Comparison of ENCODE assay signal across 8 cellular contexts in the genomic region with DNA sequence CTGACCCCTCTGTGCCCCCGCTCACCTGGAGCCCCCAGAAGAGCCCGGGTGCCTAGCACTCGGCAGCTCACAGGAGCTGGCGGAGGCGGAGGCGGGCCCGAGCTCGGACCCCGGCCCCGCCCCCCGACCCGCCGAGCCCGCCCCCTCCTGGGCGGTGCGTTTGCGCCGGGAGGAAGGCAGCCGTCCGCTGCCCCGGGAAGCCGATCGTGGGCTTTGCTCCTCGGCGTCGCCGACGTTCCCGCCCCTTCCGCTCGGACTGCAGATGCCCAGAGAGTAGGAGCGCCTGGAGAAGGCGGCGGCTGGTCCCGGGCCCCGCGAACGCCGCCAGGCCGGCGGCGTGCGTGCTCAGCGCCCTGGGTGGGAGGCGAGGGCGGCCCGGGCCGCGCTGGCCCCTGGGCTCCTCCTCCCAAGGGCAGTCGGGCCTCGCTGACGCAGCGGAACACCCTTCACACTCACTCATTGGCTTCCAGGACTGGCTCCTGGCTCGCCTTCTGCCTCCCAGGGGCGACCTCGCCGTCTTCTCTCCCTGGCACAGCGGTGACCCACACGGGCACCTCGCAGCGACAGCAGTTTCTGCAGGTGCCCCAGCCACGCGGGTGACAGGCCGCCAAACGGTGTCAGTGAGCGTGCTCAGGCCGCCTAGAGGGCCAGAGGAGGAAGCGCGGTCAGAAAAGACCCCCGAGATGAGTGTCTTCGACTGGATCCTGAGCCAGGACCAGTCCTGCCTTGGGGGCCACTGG. TPM values are rescaled to one million over a fixed set of nuclear protein-coding genes. Genes with fewer than 3 reads are reported as not detected.
A peak's percentile ranks its signal among the peaks of the same experiment; 100 is the strongest.
DNase-seq lines count a peak whose midpoint lies in the region; ATAC-seq and TF ChIP-seq lines count a peak whose summit lies in the region.

A gene (minus strand): TSS at position 74 of the 740 bp plus-strand sequence. CDS start 415 bp downstream, outside the sequence.

- ATAC-seq in GM21381 (IDR thresholded peaks at IDR 0.05; ENCODE audit: unreplicated experiment), result peak; percentile 75
- ATAC-seq in natural killer cell treated with Interleukin-12 subunit alpha and Interleukin-12 subunit beta and Interleukin-15 and Interleukin-18, amount 100 ng/mL, for 72 hours, result peak; percentile 94

- no peaks in the 10 kb centered on the region for H3K36me3 Mint-ChIP-seq in natural killer cell treated with Interleukin-12 subunit alpha and Interleukin-12 subunit beta and Interleukin-15 and Interleukin-18, amount 100 ng/mL, for 72 hours

- H3K9ac ChIP-seq in HUES64 (ENCODE audit: low read depth, low read length), result peak within 1 kb of the TSS; percentile 70

- H3K9me3 Mint-ChIP-seq in natural killer cell treated with Interleukin-12 subunit alpha and Interleukin-12 subunit beta and Interleukin-15 and Interleukin-18, amount 100 ng/mL, for 72 hours, result no peaks in the 10 kb centered on the region

- no peaks in the 10 kb centered on the region for H3K27me3 Mint-ChIP-seq in natural killer cell treated with Interleukin-12 subunit alpha and Interleukin-12 subunit beta and Interleukin-15 and Interleukin-18, amount 100 ng/mL, for 72 hours

- H3K4me3 ChIP-seq in HUES64 (ENCODE audit: low read length), result peak within 1 kb of the TSS; percentile 77

- peak; percentile 17; the same call in 1 of the 2 replicates for TF ChIP-seq CTCF in RWPE1 (conservative IDR thresholded peaks at IDR 0.05; ENCODE audit: low read depth)

- peaks cover 26% of the 10 kb centered on the region for H3K36me3 ChIP-seq in HUES64 (ENCODE audit: insufficient read depth, low read length)

- peaks cover 10 to 12% of the 10 kb centered on the region in 2 donors for H3K4me1 Mint-ChIP-seq in natural killer cell treated with Interleukin-12 subunit alpha and Interleukin-12 subunit beta and Interleukin-15 and Interleukin-18, amount 100 ng/mL, for 72 hours (ENCODE audit: low read depth in 2 of 2)

- no peaks in the 10 kb centered on the region for H3K4me1 ChIP-seq in HUES64 (ENCODE audit: insufficient read depth, low read length)

- peak within 1 kb of the TSS; percentile 93 for H3K4me3 Mint-ChIP-seq in natural killer cell treated with Interleukin-12 subunit alpha and Interleukin-12 subunit beta and Interleukin-15 and Interleukin-18, amount 100 ng/mL, for 72 hours

- peak; percentile 89 for DNase-seq in D341Med (ENCODE audit: low spot score)
- DNase-seq in RWPE1 (ENCODE audit: low spot score), result peak; percentile 79
- peak; percentile 74 for DNase-seq in activated T-helper 9 cell treated with anti-CD3 and anti-CD28 coated beads, Interleukin-2, amount 50 U/mL, for 16 hours (ENCODE audit: low read depth)
- DNase-seq in fibroblast of peridontal ligament (ENCODE audit: extremely low read depth), result peak; percentile 76
- DNase-seq in natural killer cell treated with Interleukin-12 subunit alpha and Interleukin-12 subunit beta and Interleukin-15 and Interleukin-18, amount 100 ng/mL, for 72 hours (ENCODE audit: low spot score), result peak; percentile 90
- DNase-seq in stimulated activated naive CD4-positive, alpha-beta T cell (lab: John Stamatoyannopoulos, UW), result peak; percentile 64 to 87 (median 80)

- H3K27ac ChIP-seq in HUES64 (ENCODE audit: low read depth, low read length) (peak within 1 kb of the TSS; percentile 78; the same call in 1 of the 2 replicates), RWPE1 (peak within 1 kb of the TSS; percentile 93)

- POLR2A ChIA-PET in RWPE1 (lab: Yijun Ruan, JAX; ENCODE audit: low non-redundant PET), result interaction anchor here (0.6 to 1.3 kb wide), 4 partner anchors 9 to 42 kb away, joined by 3 to 13 read pairs (median 4); a partner anchor contains a TSS

- under 1% methylated on average over 71 of the region's 71 CpGs for WGBS in HUES64

- peak within 1 kb of the TSS; percentile 68 to 92 for H3K27ac Mint-ChIP-seq in natural killer cell treated with Interleukin-12 subunit alpha and Interleukin-12 subunit beta and Interleukin-15 and Interleukin-18, amount 100 ng/mL, for 72 hours

- no peaks in the 10 kb centered on the region for H3K9me3 ChIP-seq in HUES64 (ENCODE audit: insufficient read depth, low read depth, low read length)

- CTCF ChIA-PET in RWPE1 (lab: Yijun Ruan, JAX), result interaction anchor here (1.0 to 2.3 kb wide), 2 partner anchors 33 to 42 kb away, joined by 3 to 7 read pairs; no protein-coding TSS in a partner anchor

- no peaks in the 10 kb centered on the region for H3K27me3 ChIP-seq in HUES64 (ENCODE audit: insufficient read depth, low read length)

RNA-seq across cellular contexts. Expression of the gene that starts here (rescaled TPM):
- 24.8 TPM for polyA plus RNA-seq in HUES64 (2013, experiment 1 of 2)
- polyA plus RNA-seq in HUES64 (2013, experiment 2 of 2), result 30.1 TPM
- total RNA-seq in natural killer cell treated with Interleukin-12 subunit alpha and Interleukin-12 subunit beta and Interleukin-15 and Interleukin-18, amount 100 ng/mL, for 72 hours, result 10 to 100 TPM; 32.2 to 48.4 TPM

Comparison
In these comparisons a context has a peak if more than half of its experiments do, and no peak if none do; other contexts are left out.
1. Peak in every context shown above with its lines: DNase-seq, ATAC-seq, H3K4me3 ChIP-seq and H3K27ac ChIP-seq.